Comparison of ENCODE assay signal across 10 cellular contexts in genomic region chr12:41188841-41189394, GRCh38. TPM values are rescaled to one million over a fixed set of nuclear protein-coding genes. Genes with fewer than 3 reads are reported as not detected.
DNase-seq lines count a peak whose midpoint lies in the region; ATAC-seq, FAIRE-seq and TF ChIP-seq lines count a peak whose summit lies in the region.
"Had no signal": no experiment of that assay in that cellular context is flagged by ENCODE, and none has a peak within 500 bp of the region (broad histone marks: within the 10 kb centered on the region; RNA-seq: fewer than 3 reads in every experiment).

No MANE protein-coding gene starts in this region.

- H3K4me2 ChIP-seq in keratinocyte (ENCODE audit: control insufficient read depth, extremely low read depth, insufficient read depth, low read depth, low read length): peak overlapping the region; percentile 72

- no peak overlapping the region for H3K9ac ChIP-seq in keratinocyte (ENCODE audit: control insufficient read depth, extremely low read depth, insufficient read depth, low read length)

- DNase-seq in GM13977 (ENCODE audit: low spot score): peak; percentile 13
- no peak for DNase-seq in ascending aorta (ENCODE audit: low spot score in 2 of 2)
- DNase-seq in keratinocyte (ENCODE audit: low read depth, low spot score): no peak
- no peak for DNase-seq in stimulated activated effector memory CD8-positive, alpha-beta T cell treated with anti-CD3 and anti-CD28 coated beads, Interleukin-12 subunit alpha, Interleukin-12 subunit beta, amount 100 ng/mL, for 72 hours (ENCODE audit: low spot score in 2 of 2)
- DNase-seq in NCI-H524 (lab: John Stamatoyannopoulos, UW): no peak
- no peak for DNase-seq in stimulated activated CD4-positive, alpha-beta T cell treated with anti-CD3 and anti-CD28 coated beads, Interleukin-12 subunit alpha, Interleukin-12 subunit beta, amount 100 ng/mL, for 4 hours
- DNase-seq in T-helper 2 cell: no peak
- no peak for DNase-seq in SJCRH30
- DNase-seq: IMR-90 had no signal

- no peaks in the 10 kb centered on the region for H3K79me2 ChIP-seq in keratinocyte (ENCODE audit: control insufficient read depth, insufficient read depth, low read length)

- in situ Hi-C loops in GM13977 (cut with MboI; ENCODE audit: low pct_unique_long_range_greater_than_20kb, low sequenced_read_pairs, unreplicated experiment): no loop called here

- no peak overlapping the region for H2AFZ ChIP-seq in keratinocyte (ENCODE audit: control insufficient read depth, low read length)

- no peak for TF ChIP-seq CTCF in GM13977 (IDR thresholded peaks at IDR 0.05; ENCODE audit: extremely low read depth, insufficient read depth, missing control alignments)
- no peak for TF ChIP-seq CTCF in ascending aorta (IDR thresholded peaks at IDR 0.05)
- TF ChIP-seq CTCF in keratinocyte (optimal IDR thresholded peaks at IDR 0.05 in 1 of 3, IDR thresholded peaks at IDR 0.05 in 1 of 3, conservative IDR thresholded peaks at IDR 0.05 in 1 of 3; ENCODE audit: extremely low read depth in 1 of 3, insufficient read depth in 2 of 3, low read length in 3 of 3): no peak

- FAIRE-seq in keratinocyte (lab: Jason Lieb, UNC): no peak

- H3K4me1 Mint-ChIP-seq in stimulated activated effector memory CD8-positive, alpha-beta T cell treated with anti-CD3 and anti-CD28 coated beads, Interleukin-12 subunit alpha, Interleukin-12 subunit beta, amount 100 ng/mL, for 72 hours: no peaks in the 10 kb centered on the region

- intact Hi-C loops in ascending aorta (cut with DNase I): loop anchor here (5.0 kb wide), 2 partner anchors 47 to 177 kb away; no protein-coding TSS in a partner anchor

- H3K9me3 ChIP-seq in ascending aorta (no peaks in the 10 kb centered on the region), keratinocyte (ENCODE audit: control insufficient read depth, low read depth, low read length) (no peaks in the 10 kb centered on the region), SJCRH30 (replicated peaks) (no peaks in the 10 kb centered on the region)

- no peak overlapping the region for H3K4me3 Mint-ChIP-seq in stimulated activated effector memory CD8-positive, alpha-beta T cell treated with anti-CD3 and anti-CD28 coated beads, Interleukin-12 subunit alpha, Interleukin-12 subunit beta, amount 100 ng/mL, for 72 hours
- H3K4me3 Mint-ChIP-seq: T-helper 2 cell treated with Interferon-gamma antibody and Interleukin-4, amounts not matched to agents 5 μg/mL and 100 μg/mL, for 36 hours had no signal

- H3K4me3 ChIP-seq in ascending aorta (peak overlapping the region; percentile 65 to 96), keratinocyte (ENCODE audit: control insufficient read depth in 2 of 3, extremely low read depth in 1 of 3, insufficient read depth in 2 of 3, low read depth in 1 of 3, low read length in 3 of 3) (peak overlapping the region in 1 of 3 experiments; percentile 39), SJCRH30 (no peak overlapping the region)

- dilution Hi-C loops in keratinocyte (cut with MboI; ENCODE audit: extremely low pct_ligation_motif_present, low sequenced_read_pairs): no loop called here

- no peaks in the 10 kb centered on the region for H4K20me1 ChIP-seq in keratinocyte (ENCODE audit: control insufficient read depth, extremely low read depth, insufficient read depth, low read length)

- H3K36me3 ChIP-seq in ascending aorta (no peaks in the 10 kb centered on the region), keratinocyte (ENCODE audit: control insufficient read depth in 2 of 2, extremely low read depth in 1 of 2, insufficient read depth in 2 of 2, low read length in 2 of 2) (no peaks in the 10 kb centered on the region), SJCRH30 (no peaks in the 10 kb centered on the region)

- no peaks in the 10 kb centered on the region for H3K9me1 ChIP-seq in keratinocyte (ENCODE audit: control insufficient read depth, extremely low read depth, insufficient read depth, low read length)

- H3K4me1 ChIP-seq in ascending aorta (peaks cover 0 to 3% of the 10 kb centered on the region in 2 donors), keratinocyte (ENCODE audit: control insufficient read depth, extremely low read depth, insufficient read depth, low read length) (peaks cover 11% of the 10 kb centered on the region), SJCRH30 (no peaks in the 10 kb centered on the region)

- H3K27ac Mint-ChIP-seq in stimulated activated effector memory CD8-positive, alpha-beta T cell treated with anti-CD3 and anti-CD28 coated beads, Interleukin-12 subunit alpha, Interleukin-12 subunit beta, amount 100 ng/mL, for 72 hours: no peak overlapping the region
- H3K27ac Mint-ChIP-seq: T-helper 2 cell treated with Interferon-gamma antibody and Interleukin-4, amounts not matched to agents 5 μg/mL and 100 μg/mL, for 36 hours had no signal

- H3K27ac ChIP-seq in ascending aorta: peak overlapping the region; percentile 74 to 87
- no peak overlapping the region for H3K27ac ChIP-seq in keratinocyte (ENCODE audit: control insufficient read depth, insufficient read depth, low read length)
- H3K27ac ChIP-seq in SJCRH30: no peak overlapping the region

- peak; percentile 19 for ATAC-seq in stimulated activated effector memory CD8-positive, alpha-beta T cell treated with anti-CD3 and anti-CD28 coated beads, Interleukin-12 subunit alpha, Interleukin-12 subunit beta, amount 100 ng/mL, for 72 hours

- no peaks in the 10 kb centered on the region for H3K9me3 Mint-ChIP-seq in stimulated activated effector memory CD8-positive, alpha-beta T cell treated with anti-CD3 and anti-CD28 coated beads, Interleukin-12 subunit alpha, Interleukin-12 subunit beta, amount 100 ng/mL, for 72 hours
- H3K9me3 Mint-ChIP-seq: T-helper 2 cell treated with Interferon-gamma antibody and Interleukin-4, amounts not matched to agents 5 μg/mL and 100 μg/mL, for 36 hours had no signal

- H3K27me3 ChIP-seq in ascending aorta: no peaks in the 10 kb centered on the region
- peaks cover 32% of the 10 kb centered on the region for H3K27me3 ChIP-seq in keratinocyte (ENCODE audit: control insufficient read depth, extremely low read depth, insufficient read depth, low read length)
- no peaks in the 10 kb centered on the region for H3K27me3 ChIP-seq in SJCRH30

- no peaks in the 10 kb centered on the region for H3K36me3 Mint-ChIP-seq in stimulated activated effector memory CD8-positive, alpha-beta T cell treated with anti-CD3 and anti-CD28 coated beads, Interleukin-12 subunit alpha, Interleukin-12 subunit beta, amount 100 ng/mL, for 72 hours

RNA-seq across cellular contexts. Expression of gene PDZRN4, which starts 0.8 kb away (rescaled TPM):
- total RNA-seq in ascending aorta: 1.3 TPM
- not detected in 3 replicates for polyA plus RNA-seq in keratinocyte
- not detected for polyA plus RNA-seq in keratinocyte (2011; ENCODE audit: low read depth)
- polyA plus RNA-seq in keratinocyte (2011; cell fraction: cytosol; rRNA removed): not detected in 2 replicates
- not detected in 2 replicates for polyA plus RNA-seq in keratinocyte (2011; cell fraction: nucleus; rRNA removed)
- 0.04 TPM in 1 of 2 replicates, not detected in the other for polyA plus RNA-seq in keratinocyte (2012; ENCODE audit: low replicate concordance)
- not detected in 3 replicates for polyA minus RNA-seq in keratinocyte
- not detected for polyA minus RNA-seq in keratinocyte (2011; cell fraction: cytosol; rRNA and poly(A)+ RNA removed)
- not detected in 2 replicates for polyA minus RNA-seq in keratinocyte (2011; cell fraction: nucleus; rRNA and poly(A)+ RNA removed)
- not detected in 2 replicates for total RNA-seq in SJCRH30 (2014; rRNA removed; shearing (Covaris generic))
- total RNA-seq: IMR-90 had no signal
- polyA plus RNA-seq: IMR-90 had no signal

Comparison
In these comparisons a context has a peak if more than half of its experiments do, and no peak if none do; other contexts are left out.
1. H3K27ac ChIP-seq: peak in ascending aorta (2 of 2); none in keratinocyte (single experiment) and SJCRH30 (single experiment).